ENCODE assay signal across 11 cellular contexts in genomic region chr13:60165391-60166099, GRCh38. TPM values are rescaled to one million over a fixed set of nuclear protein-coding genes. Genes with fewer than 3 reads are reported as not detected.
A peak's percentile ranks its signal among the peaks of the same experiment; 100 is the strongest.
DNase-seq lines count a peak whose midpoint lies in the region; ATAC-seq and TF ChIP-seq lines count a peak whose summit lies in the region.
"Had no signal": no experiment of that assay in that cellular context is flagged by ENCODE, and none has a peak within 500 bp of the region (broad histone marks: within the 10 kb centered on the region; RNA-seq: fewer than 3 reads in every experiment).

No MANE protein-coding gene starts in this region.

- H3K4me1 Mint-ChIP-seq in MCF 10A (ENCODE audit: insufficient read depth, unreplicated experiment) = peaks cover 39% of the 10 kb centered on the region
- peaks cover 14 to 24% of the 10 kb centered on the region in 2 donors for H3K4me1 Mint-ChIP-seq in stimulated activated naive B cell treated with anti-CD40 and anti-IgM and Interleukin-4, amounts not matched to agents 10 μg/mL and 1 μg/mL and 100 μg/mL, for 72 hours

- H3K9me3 Mint-ChIP-seq in MCF 10A (ENCODE audit: unreplicated experiment) = no peaks in the 10 kb centered on the region
- peaks cover 0 to 3% of the 10 kb centered on the region in 2 donors for H3K9me3 Mint-ChIP-seq in stimulated activated naive B cell treated with anti-CD40 and anti-IgM and Interleukin-4, amounts not matched to agents 10 μg/mL and 1 μg/mL and 100 μg/mL, for 72 hours

- H3K36me3 ChIP-seq in breast epithelium (no peaks in the 10 kb centered on the region), SU-DHL-6 (ENCODE audit: low read length) (peaks cover 13% of the 10 kb centered on the region; the same call in 1 of the 2 replicates), esophagus muscularis mucosa (no peaks in the 10 kb centered on the region)
- H3K36me3 ChIP-seq: Peyer's patch had no signal

- H3K79me2 ChIP-seq in SU-DHL-6 (ENCODE audit: insufficient read depth, low read length) = peaks cover 31% of the 10 kb centered on the region

- no peaks in the 10 kb centered on the region for H4K20me1 ChIP-seq in SU-DHL-6 (ENCODE audit: low read depth, low read length)

- H3K9me2 ChIP-seq in SU-DHL-6 (replicated peaks; ENCODE audit: insufficient read depth, low read length) = no peaks in the 10 kb centered on the region

- H3K4me3 ChIP-seq in breast epithelium (no peak overlapping the region), SU-DHL-6 (ENCODE audit: insufficient read depth, low read length, poor library complexity, severe bottlenecking) (no peak overlapping the region), esophagus muscularis mucosa (no peak overlapping the region)

- CTCF ChIA-PET in MCF 10A (lab: Yijun Ruan, JAX) = interaction anchor here (0.5 to 1.2 kb wide), 3 partner anchors 19 to 774 kb away, joined by 3 read pairs; no protein-coding TSS in a partner anchor

- peak overlapping the region; percentile 83 for H3K4me2 ChIP-seq in SU-DHL-6 (ENCODE audit: low read depth, low read length, poor library complexity, severe bottlenecking)

- peak overlapping the region; percentile 94 for H3K4me3 Mint-ChIP-seq in MCF 10A (ENCODE audit: unreplicated experiment)
- no peak overlapping the region for H3K4me3 Mint-ChIP-seq in stimulated activated naive B cell treated with anti-CD40 and anti-IgM and Interleukin-4, amounts not matched to agents 10 μg/mL and 1 μg/mL and 100 μg/mL, for 72 hours

- H3K27me3 Mint-ChIP-seq in MCF 10A (ENCODE audit: insufficient read depth, unreplicated experiment) = no peaks in the 10 kb centered on the region
- H3K27me3 Mint-ChIP-seq in stimulated activated naive B cell treated with anti-CD40 and anti-IgM and Interleukin-4, amounts not matched to agents 10 μg/mL and 1 μg/mL and 100 μg/mL, for 72 hours = peaks cover 6 to 7% of the 10 kb centered on the region in 2 donors

- WGBS in esophagus muscularis mucosa = 79% methylated on average over 3 of the region's 3 CpGs

- peak overlapping the region; percentile 77 for H3K27ac Mint-ChIP-seq in MCF 10A (ENCODE audit: low read depth, unreplicated experiment)
- H3K27ac Mint-ChIP-seq in stimulated activated naive B cell treated with anti-CD40 and anti-IgM and Interleukin-4, amounts not matched to agents 10 μg/mL and 1 μg/mL and 100 μg/mL, for 72 hours = peak overlapping the region; percentile 14

- intact Hi-C loops in MCF 10A (cut with micrococcal nuclease) (loop anchor here (10.0 kb wide), 2 partner anchors 229 to 269 kb away; partner anchors contain the start of gene TDRD3), breast epithelium (cut with DNase I; ENCODE audit: low total_unique reads) (no loop called here), esophagus muscularis mucosa (cut with DNase I) (no loop called here)

- no peak for TF ChIP-seq EP300 in esophagus muscularis mucosa (IDR thresholded peaks at IDR 0.05)

- peaks cover 4% of the 10 kb centered on the region for H3K36me3 Mint-ChIP-seq in MCF 10A (ENCODE audit: insufficient read depth, unreplicated experiment)
- H3K36me3 Mint-ChIP-seq in stimulated activated naive B cell treated with anti-CD40 and anti-IgM and Interleukin-4, amounts not matched to agents 10 μg/mL and 1 μg/mL and 100 μg/mL, for 72 hours = peaks cover 0 to 8% of the 10 kb centered on the region in 2 donors

- H3K4me1 ChIP-seq in breast epithelium (no peaks in the 10 kb centered on the region), esophagus muscularis mucosa (peaks cover 14 to 20% (median 18%) of the 10 kb centered on the region in 4 donors)

- POLR2A ChIA-PET in MCF 10A (lab: Yijun Ruan, JAX) = interaction anchor here (0.6 to 4.3 kb wide), 9 partner anchors 10 to 674 kb away, joined by 3 to 32 read pairs (median 6); partner anchors contain the start of gene TDRD3

- no peak overlapping the region for H2AFZ ChIP-seq in SU-DHL-6 (ENCODE audit: low read depth, low read length, severe bottlenecking)

- H3K9me3 ChIP-seq in breast epithelium (no peaks in the 10 kb centered on the region), SU-DHL-6 (ENCODE audit: insufficient read depth, low read length) (no peaks in the 10 kb centered on the region), esophagus muscularis mucosa (no peaks in the 10 kb centered on the region)
- H3K9me3 ChIP-seq: Peyer's patch had no signal

- H3K27me3 ChIP-seq in breast epithelium = no peaks in the 10 kb centered on the region
- H3K27me3 ChIP-seq in SU-DHL-6 (ENCODE audit: low read length) = no peaks in the 10 kb centered on the region
- H3K27me3 ChIP-seq in esophagus muscularis mucosa = no peaks in the 10 kb centered on the region
- H3K27me3 ChIP-seq: Peyer's patch had no signal

- TF ChIP-seq CTCF in MCF 10A (IDR thresholded peaks at IDR 0.05; ENCODE audit: unreplicated experiment) = no peak
- no peak for TF ChIP-seq CTCF in breast epithelium (IDR thresholded peaks at IDR 0.05)
- TF ChIP-seq CTCF in SU-DHL-6 (IDR thresholded peaks at IDR 0.05; ENCODE audit: insufficient read depth, low read length, poor library complexity, severe bottlenecking) = no peak
- no peak for TF ChIP-seq CTCF in esophagus muscularis mucosa (IDR thresholded peaks at IDR 0.05)

- TF ChIP-seq POLR2A in breast epithelium (IDR thresholded peaks at IDR 0.05) = no peak
- TF ChIP-seq POLR2A in esophagus muscularis mucosa (IDR thresholded peaks at IDR 0.05; ENCODE audit: low read depth) = no peak

- no peak for DNase-seq in MCF 10A (ENCODE audit: unreplicated experiment)
- DNase-seq in breast epithelium (ENCODE audit: low spot score in 2 of 2) = no peak
- peak; percentile 75 for DNase-seq in fibroblast of peridontal ligament (ENCODE audit: extremely low read depth)
- DNase-seq in stimulated activated naive B cell treated with anti-CD40 and anti-IgM and Interleukin-4, amounts not matched to agents 10 μg/mL and 1 μg/mL and 100 μg/mL, for 72 hours = no peak
- DNase-seq in esophagus muscularis mucosa (ENCODE audit: extremely low spot score) = no peak
- no peak for DNase-seq in ecto neural progenitor cell (ENCODE audit: low spot score)
- DNase-seq: NCI-H187, occipital lobe, Peyer's patch had no signal

- no TSS peak for BruUV-seq in MCF 10A (replicated peaks; lab: Mats Ljungman, UMichigan)

- 0 out of 2 replicates have a peak, but pooled peaks cover 3% of the 10 kb centered on the region for H3F3A ChIP-seq in SU-DHL-6 (ENCODE audit: insufficient read depth)

- no peak for ATAC-seq in stimulated activated naive B cell treated with anti-CD40 and anti-IgM and Interleukin-4, amounts not matched to agents 10 μg/mL and 1 μg/mL and 100 μg/mL, for 72 hours (replicated peaks)
- ATAC-seq in HG02852 (IDR thresholded peaks at IDR 0.05; ENCODE audit: unreplicated experiment) = no peak

- no peak overlapping the region for H3K27ac ChIP-seq in breast epithelium
- H3K27ac ChIP-seq in SU-DHL-6 (ENCODE audit: low read depth, low read length) = no peak overlapping the region
- H3K27ac ChIP-seq in esophagus muscularis mucosa (replicated peaks in 1 of 4) = no peak overlapping the region

- H3K9ac ChIP-seq in SU-DHL-6 (ENCODE audit: low read length) = no peak overlapping the region

RNA-seq across cellular contexts. Expression of gene DIAPH3, which starts 1.8 kb away (rescaled TPM):
- total RNA-seq in MCF 10A (2022) = 21.2 and 34.7 TPM in 2 replicates
- under 1 TPM; under 0.01 to 0.88 (median 0.64) TPM for total RNA-seq in breast epithelium
- 1 to 10 TPM in 1 of 4 donors, under 1 TPM in 3; under 0.01 to 1.0 (median 0.41) TPM for total RNA-seq in esophagus muscularis mucosa

Comparison
In these comparisons a context has a peak if more than half of its experiments do, and no peak if none do; other contexts are left out.
1. RNA of gene DIAPH3, which starts 1.8 kb away (total RNA-seq): 21.2 to 34.7 TPM in MCF 10A; under 0.01 to 1.0 TPM in esophagus muscularis mucosa and under 0.01 to 0.88 TPM in breast epithelium; every median in the first group is over 10 times any median in the second.